ENCODE assay signal across 8 cellular contexts in the genomic region with DNA sequence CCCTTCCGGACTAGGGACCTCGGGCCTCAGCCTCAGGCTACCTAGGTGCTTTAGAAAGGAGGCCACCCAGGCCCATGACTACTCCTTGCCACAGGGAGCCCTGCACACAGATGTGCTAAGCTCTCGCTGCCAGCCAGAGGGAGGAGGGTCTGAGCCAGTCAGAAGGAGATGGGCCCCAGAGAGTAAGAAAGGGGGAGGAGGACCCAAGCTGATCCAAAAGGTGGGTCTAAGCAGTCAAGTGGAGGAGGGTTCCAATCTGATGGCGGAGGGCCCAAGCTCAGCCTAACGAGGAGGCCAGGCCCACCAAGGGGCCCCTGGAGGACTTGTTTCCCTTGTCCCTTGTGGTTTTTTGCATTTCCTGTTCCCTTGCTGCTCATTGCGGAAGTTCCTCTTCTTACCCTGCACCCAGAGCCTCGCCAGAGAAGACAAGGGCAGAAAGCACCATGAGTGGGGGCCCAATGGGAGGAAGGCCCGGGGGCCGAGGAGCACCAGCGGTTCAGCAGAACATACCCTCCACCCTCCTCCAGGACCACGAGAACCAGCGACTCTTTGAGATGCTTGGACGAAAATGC. TPM values are rescaled to one million over a fixed set of nuclear protein-coding genes. Genes with fewer than 3 reads are reported as not detected.
DNase-seq lines count a peak whose midpoint lies in the region; ATAC-seq and TF ChIP-seq lines count a peak whose summit lies in the region.

TSS of gene WAS (plus strand) at position 389 of the 572 bp plus-strand sequence. CDS start at position 444, 55 bp downstream.

- H3K4me1 ChIP-seq in CD8-positive, alpha-beta T cell (ENCODE audit: insufficient read depth, low read length) = peaks cover 35% of the 10 kb centered on the region
- H3K4me1 ChIP-seq in rectal smooth muscle tissue (ENCODE audit: control insufficient read depth, insufficient read depth, low read length) = no peaks in the 10 kb centered on the region

- H3K27me3 ChIP-seq in CD8-positive, alpha-beta T cell (ENCODE audit: insufficient read depth, low read length) = no peaks in the 10 kb centered on the region
- peaks cover 4% of the 10 kb centered on the region for H3K27me3 ChIP-seq in rectal smooth muscle tissue (ENCODE audit: control insufficient read depth, insufficient read depth, low read length)

- H3K4me1 Mint-ChIP-seq in CD8-positive, alpha-beta T cell (ENCODE audit: low read depth) = peaks cover 58% of the 10 kb centered on the region

- no peaks in the 10 kb centered on the region for H3K27me3 Mint-ChIP-seq in CD8-positive, alpha-beta T cell (ENCODE audit: low read depth)

- peak in 6 of 7 experiments; percentile 24 to 70 (median 36) for DNase-seq in CD8-positive, alpha-beta T cell
- peak; percentile 60 to 81 for DNase-seq in NOMO-1 (lab: John Stamatoyannopoulos, UW; ENCODE audit: unreplicated experiment in 2 of 2)
- peak; percentile 28 to 67 for DNase-seq in activated naive CD4-positive, alpha-beta T cell treated with anti-CD3 and anti-CD28 coated beads, Interleukin-2, amount 50 U/mL, for 72 hours (ENCODE audit: low spot score in 2 of 2)
- DNase-seq in NCI-H526 treated with DMSO at 0.1 percent for 48 hours (lab: John Stamatoyannopoulos, UW) = no peak
- DNase-seq in NCI-H510A (lab: John Stamatoyannopoulos, UW) = no peak
- DNase-seq in HEK293T (ENCODE audit: extremely low spot score) = no peak

- POLR2A ChIA-PET in CD8-positive, alpha-beta T cell (lab: Charles Lee) = interaction anchor here (1.0 to 2.6 kb wide), 6 partner anchors 9 to 214 kb away, joined by 3 to 17 read pairs (median 6); partner anchors contain the start of genes HDAC6, PQBP1, SUV39H1 and TIMM17B
- POLR2A ChIA-PET in HEK293T (lab: Yijun Ruan, JAX) = no interaction called here

- H3K36me3 Mint-ChIP-seq in CD8-positive, alpha-beta T cell = peaks cover 41% of the 10 kb centered on the region
- H3K36me3 Mint-ChIP-seq in activated naive CD4-positive, alpha-beta T cell treated with anti-CD3 and anti-CD28 coated beads, Interleukin-2, amount 50 U/mL, for 72 hours = peaks cover 34 to 37% of the 10 kb centered on the region in 2 donors

- TF ChIP-seq CTCF in CD8-positive, alpha-beta T cell (IDR thresholded peaks at IDR 0.05) = no peak

- no peaks in the 10 kb centered on the region for H3K9me3 Mint-ChIP-seq in CD8-positive, alpha-beta T cell
- no peaks in the 10 kb centered on the region for H3K9me3 Mint-ChIP-seq in activated naive CD4-positive, alpha-beta T cell treated with anti-CD3 and anti-CD28 coated beads, Interleukin-2, amount 50 U/mL, for 72 hours

- peak within 1 kb of the TSS; percentile 93 for H3K27ac Mint-ChIP-seq in CD8-positive, alpha-beta T cell
- peak within 1 kb of the TSS; percentile 97 for H3K27ac Mint-ChIP-seq in activated naive CD4-positive, alpha-beta T cell treated with anti-CD3 and anti-CD28 coated beads, Interleukin-2, amount 50 U/mL, for 72 hours

- peak within 1 kb of the TSS; percentile 57 for H3K9ac ChIP-seq in rectal smooth muscle tissue (ENCODE audit: low read length)

- intact Hi-C loops in CD8-positive, alpha-beta T cell (cut with DNase I, micrococcal nuclease) = loop anchor here in 1 of 2 experiments (2.0 kb wide), 1 partner anchor 13 kb away; the partner anchor contains the start of gene SUV39H1

- H3K27ac ChIP-seq in CD8-positive, alpha-beta T cell (ENCODE audit: low read depth, low read length) = peak within 1 kb of the TSS; percentile 73
- H3K27ac ChIP-seq in rectal smooth muscle tissue (ENCODE audit: low read depth, low read length) = peak within 1 kb of the TSS; percentile 33

- peak; percentile 83 for ATAC-seq in CD8-positive, alpha-beta T cell
- peak; percentile 86 for ATAC-seq in GM21390 (IDR thresholded peaks at IDR 0.05; ENCODE audit: unreplicated experiment)
- peak; percentile 84 to 88 for ATAC-seq in activated naive CD4-positive, alpha-beta T cell treated with anti-CD3 and anti-CD28 coated beads, Interleukin-2, amount 50 U/mL, for 72 hours

- peak within 1 kb of the TSS; percentile 90 for H3K4me3 Mint-ChIP-seq in CD8-positive, alpha-beta T cell

- CTCF ChIA-PET in CD8-positive, alpha-beta T cell (lab: Charles Lee) = no interaction called here
- CTCF ChIA-PET in HEK293T (lab: Yijun Ruan, JAX) = no interaction called here

- H3K9me3 ChIP-seq in CD8-positive, alpha-beta T cell (ENCODE audit: low read length) = no peaks in the 10 kb centered on the region

- H3K4me3 ChIP-seq in CD8-positive, alpha-beta T cell (ENCODE audit: low read depth, low read length) = peak within 1 kb of the TSS; percentile 64
- peak within 1 kb of the TSS; percentile 55 for H3K4me3 ChIP-seq in rectal smooth muscle tissue (ENCODE audit: low read length)

- peaks cover 26% of the 10 kb centered on the region for H3K36me3 ChIP-seq in CD8-positive, alpha-beta T cell (ENCODE audit: insufficient read depth, low read length)
- H3K36me3 ChIP-seq in rectal smooth muscle tissue (ENCODE audit: control insufficient read depth, insufficient read depth, low read length) = no peaks in the 10 kb centered on the region

TF ChIP-seq in HEK293T, 16 proteins besides CTCF, POLR2A, EP300 and RAD21:
- no peak for TF ChIP-seq TARDBP (IDR thresholded peaks at IDR 0.05)
- no peak for TF ChIP-seq NFRKB (IDR thresholded peaks at IDR 0.05)
- TF ChIP-seq CTBP1 (IDR thresholded peaks at IDR 0.05; ENCODE audit: borderline replicate concordance) = no peak
- TF ChIP-seq FOXK2 (IDR thresholded peaks at IDR 0.05) = no peak
- TF ChIP-seq L3MBTL2 (conservative IDR thresholded peaks at IDR 0.05) = no peak
- no peak for TF ChIP-seq FOXM1 (IDR thresholded peaks at IDR 0.05; ENCODE audit: borderline replicate concordance)
- no peak for TF ChIP-seq SP1 (IDR thresholded peaks at IDR 0.05)

RNA-seq across cellular contexts. Expression of gene WAS, which starts in this region (rescaled TPM):
- total RNA-seq in CD8-positive, alpha-beta T cell = 10 to 100 TPM; 50.6 to 54.9 TPM
- total RNA-seq in activated naive CD4-positive, alpha-beta T cell treated with anti-CD3 and anti-CD28 coated beads, Interleukin-2, amount 50 U/mL, for 72 hours = 10 to 100 TPM; 88.9 to 93.0 TPM

Comparison
In these comparisons a context has a peak if more than half of its experiments do, and no peak if none do; other contexts are left out.
1. DNase-seq: peak in CD8-positive, alpha-beta T cell (6 of 7), NOMO-1 (2 of 2) and activated naive CD4-positive, alpha-beta T cell treated with anti-CD3 and anti-CD28 coated beads, Interleukin-2, amount 50 U/mL, for 72 hours (2 of 2); none in NCI-H526 treated with DMSO at 0.1 percent for 48 hours (single experiment), NCI-H510A (single experiment) and HEK293T (single experiment).
2. Peak in every context shown above with its lines, with median percentiles within 50 percentile points of each other: ATAC-seq.